Comparison of ENCODE assay signal across 19 cellular contexts in genomic region chr15:92324036-92324963, GRCh38.
DNase-seq lines count a peak whose midpoint lies in the region; ATAC-seq and TF ChIP-seq lines count a peak whose summit lies in the region.
"Had no signal": no experiment of that assay in that cellular context is flagged by ENCODE, and none has a peak within 500 bp of the region (broad histone marks: within the 10 kb centered on the region; RNA-seq: fewer than 3 reads in every experiment).

No MANE protein-coding gene starts in this region.

- no peak overlapping the region for H3K4me3 ChIP-seq in heart right ventricle
- H3K4me3 ChIP-seq: Peyer's patch had no signal

- no peaks in the 10 kb centered on the region for H3K36me3 ChIP-seq in heart right ventricle
- H3K36me3 ChIP-seq: Peyer's patch had no signal

- H3K4me1 ChIP-seq in heart right ventricle = peaks cover 0 to 15% (median 0%) of the 10 kb centered on the region in 9 donors
- H3K4me1 ChIP-seq: Peyer's patch had no signal

- H3K27ac Mint-ChIP-seq in osteocyte (ENCODE audit: unreplicated experiment) = no peak overlapping the region

- H3K27ac ChIP-seq in heart right ventricle = no peak overlapping the region
- H3K27ac ChIP-seq: C4-2B, Peyer's patch had no signal

- no peak overlapping the region for H3K4me3 Mint-ChIP-seq in osteocyte (ENCODE audit: unreplicated experiment)

- H3K27me3 ChIP-seq in heart right ventricle = no peaks in the 10 kb centered on the region
- H3K27me3 ChIP-seq: Peyer's patch had no signal

- no peaks in the 10 kb centered on the region for H3K9me3 Mint-ChIP-seq in osteocyte (ENCODE audit: unreplicated experiment)

- H3K27me3 Mint-ChIP-seq in osteocyte (ENCODE audit: unreplicated experiment) = peaks cover 22% of the 10 kb centered on the region

- no peaks in the 10 kb centered on the region for H3K9me3 ChIP-seq in heart right ventricle
- H3K9me3 ChIP-seq: Peyer's patch had no signal

- no peaks in the 10 kb centered on the region for H3K36me3 Mint-ChIP-seq in osteocyte (ENCODE audit: unreplicated experiment)

- no peaks in the 10 kb centered on the region for H3K4me1 Mint-ChIP-seq in osteocyte (ENCODE audit: unreplicated experiment)

- ATAC-seq in heart right ventricle (peak in 5 of 8 donors; percentile 35 to 51 (median 42)), omental fat pad (ENCODE audit: low FRiP score) (no peak)
- no peak for ATAC-seq in stimulated activated naive CD8-positive, alpha-beta T cell treated with anti-CD3 and anti-CD28 coated beads, Interleukin-15, Interleukin-2, amounts not matched to agents 100 U/mL and 50 U/mL, for 24 hours
- ATAC-seq: HCT116 had no signal

- intact Hi-C loops in heart right ventricle (cut with DNase I) = no loop called here

- DNase-seq in NCI-H345 (lab: John Stamatoyannopoulos, UW) = peak; percentile 18
- no peak for DNase-seq in NCI-H345 treated with DMSO at 0.1 percent for 48 hours (lab: John Stamatoyannopoulos, UW; ENCODE audit: unreplicated experiment)
- DNase-seq in NCI-H1105 (lab: John Stamatoyannopoulos, UW) = peak; percentile 77
- peak; percentile 53 for DNase-seq in NCI-H748 (lab: John Stamatoyannopoulos, UW; ENCODE audit: unreplicated experiment)
- no peak for DNase-seq in heart right ventricle
- DNase-seq in stimulated activated naive CD8-positive, alpha-beta T cell treated with anti-CD3 and anti-CD28 coated beads, Interleukin-15, Interleukin-2, amounts not matched to agents 100 U/mL and 50 U/mL, for 24 hours = no peak
- no peak for DNase-seq in osteocyte (ENCODE audit: extremely low spot score, unreplicated experiment)
- DNase-seq in omental fat pad (ENCODE audit: low spot score) = no peak
- DNase-seq: DMS53, GF-D8, GOT3, KG1, NCI-H187 treated with DMSO at 0.1 percent for 48 hours, NCI-H510A, NCI-H774, Peyer's patch, SW 1271 had no signal

- no peak for TF ChIP-seq CTCF in heart right ventricle (IDR thresholded peaks at IDR 0.05)
- TF ChIP-seq CTCF in osteocyte (IDR thresholded peaks at IDR 0.05) = no peak
- TF ChIP-seq CTCF in omental fat pad (IDR thresholded peaks at IDR 0.05) = no peak

- WGBS in heart right ventricle, 2 donors = 71% methylated on average over 9 of the region's 9 CpGs

Comparison
In these comparisons a context has a peak if more than half of its experiments do, and no peak if none do; other contexts are left out.
1. DNase-seq: peak in NCI-H345 (single experiment), NCI-H1105 (single experiment) and NCI-H748 (single experiment); none in NCI-H345 treated with DMSO at 0.1 percent for 48 hours (single experiment), heart right ventricle (0 of 2), stimulated activated naive CD8-positive, alpha-beta T cell treated with anti-CD3 and anti-CD28 coated beads, Interleukin-15, Interleukin-2, amounts not matched to agents 100 U/mL and 50 U/mL, for 24 hours (single experiment), osteocyte (single experiment) and omental fat pad (single experiment).
2. ATAC-seq: peak in heart right ventricle (5 of 8); none in stimulated activated naive CD8-positive, alpha-beta T cell treated with anti-CD3 and anti-CD28 coated beads, Interleukin-15, Interleukin-2, amounts not matched to agents 100 U/mL and 50 U/mL, for 24 hours (single experiment) and omental fat pad (single experiment).